ENCODE assay signal across 1 cellular context in genomic region chr9:128097156-128098016, GRCh38.
TF ChIP-seq lines count a peak whose summit lies in the region.

No MANE protein-coding gene starts in this region.

TF ChIP-seq in HCT116, 20 proteins besides CTCF, POLR2A, EP300 and RAD21 (continued from another document):
- TF ChIP-seq MAX (IDR thresholded peaks at IDR 0.05) (no peak), CEBPB (IDR thresholded peaks at IDR 0.05; ENCODE audit: low read depth) (no peak), JUND (IDR thresholded peaks at IDR 0.05) (no peak), SP1 (IDR thresholded peaks at IDR 0.05; ENCODE audit: low read depth) (no peak), SIN3A (IDR thresholded peaks at IDR 0.05; ENCODE audit: low read depth) (no peak)
